In genomic region chr1:12346483-12347155, GRCh38 we compare ENCODE assay signal across 24 cellular contexts.
DNase-seq lines count a peak whose midpoint lies in the region; ATAC-seq and TF ChIP-seq lines count a peak whose summit lies in the region.
"Had no signal": no experiment of that assay in that cellular context is flagged by ENCODE, and none has a peak within 500 bp of the region (broad histone marks: within the 10 kb centered on the region; RNA-seq: fewer than 3 reads in every experiment).

No MANE protein-coding gene starts in this region.

- no peak for TF ChIP-seq CTCF in 22Rv1 (IDR thresholded peaks at IDR 0.05)
- TF ChIP-seq CTCF in mesothelial cell of epicardium (IDR thresholded peaks at IDR 0.05; ENCODE audit: unreplicated experiment) = no peak

- peak overlapping the region; percentile 28; the same call in 1 of the 2 replicates for H3K27ac ChIP-seq in 22Rv1
- peak overlapping the region; percentile 73 for H3K27ac ChIP-seq in CD4-positive, CD25-positive, alpha-beta regulatory T cell (ENCODE audit: insufficient read depth, low read length, poor library complexity, severe bottlenecking)

- H3K36me3 Mint-ChIP-seq in CD4-positive, CD25-positive, alpha-beta regulatory T cell = peaks cover 49% of the 10 kb centered on the region
- peaks cover 64% of the 10 kb centered on the region for H3K36me3 Mint-ChIP-seq in activated T-helper 1 cell treated with anti-CD3 and anti-CD28 coated beads, Interleukin-12 subunit alpha, Interleukin-12 subunit beta, Interleukin-2, Interleukin-4 antibody, amounts not matched to agents 30 ng/mL and 10 ng/mL and 1 ng/mL, durations not matched to agents 14 hours and 24 hours and 36 hours (ENCODE audit: low read depth)
- H3K36me3 Mint-ChIP-seq in mesothelial cell of epicardium = peaks cover 68% of the 10 kb centered on the region

- no peak for DNase-seq in CD4-positive, CD25-positive, alpha-beta regulatory T cell
- no peak for DNase-seq in activated T-helper 1 cell treated with anti-CD3 and anti-CD28 coated beads, Interleukin-12 subunit alpha, Interleukin-12 subunit beta, Interleukin-2, Interleukin-4 antibody, amounts not matched to agents 30 ng/mL and 10 ng/mL and 1 ng/mL, durations not matched to agents 14 hours and 24 hours and 36 hours (ENCODE audit: low spot score)
- DNase-seq in mesothelial cell of epicardium (ENCODE audit: low spot score in 2 of 2, unreplicated experiment in 2 of 2) (no peak), NCI-H2107 (lab: John Stamatoyannopoulos, UW) (no peak), sciatic nerve (ENCODE audit: low spot score) (no peak)
- DNase-seq in activated CD8-positive, alpha-beta memory T cell treated with anti-CD3 and anti-CD28 coated beads, Interleukin-2, amount 50 U/mL, for 48 hours = no peak
- DNase-seq: activated B cell treated with CpG ODN at 0.5 μM for 24 hours; AML-193; aorta; effector CD8-positive, alpha-beta T cell; esophagus squamous epithelium; H7; IMR-90; MM.1S; NCI-H1694 treated with DMSO at 0.1 percent for 48 hours; NCI-H226; occipital lobe; PC-3; sigmoid colon; stimulated activated CD4-positive, alpha-beta T cell treated with anti-CD3 and anti-CD28 coated beads, Interleukin-1b, Interleukin-23, amount 100 ng/mL, for 48 hours; stimulated activated naive CD4-positive, alpha-beta T cell treated with Interleukin-2 at 50 U/mL for 16 hours; trophoblast cell had no signal

- H3K27ac Mint-ChIP-seq in CD4-positive, CD25-positive, alpha-beta regulatory T cell = peak overlapping the region; percentile 89 to 98 (median 95)
- H3K27ac Mint-ChIP-seq in activated T-helper 1 cell treated with anti-CD3 and anti-CD28 coated beads, Interleukin-12 subunit alpha, Interleukin-12 subunit beta, Interleukin-2, Interleukin-4 antibody, amounts not matched to agents 30 ng/mL and 10 ng/mL and 1 ng/mL, durations not matched to agents 14 hours and 24 hours and 36 hours = peak overlapping the region; percentile 41
- peak overlapping the region; percentile 22 for H3K27ac Mint-ChIP-seq in mesothelial cell of epicardium

- no peaks in the 10 kb centered on the region for H3K27me3 Mint-ChIP-seq in CD4-positive, CD25-positive, alpha-beta regulatory T cell
- no peaks in the 10 kb centered on the region for H3K27me3 Mint-ChIP-seq in activated T-helper 1 cell treated with anti-CD3 and anti-CD28 coated beads, Interleukin-12 subunit alpha, Interleukin-12 subunit beta, Interleukin-2, Interleukin-4 antibody, amounts not matched to agents 30 ng/mL and 10 ng/mL and 1 ng/mL, durations not matched to agents 14 hours and 24 hours and 36 hours (ENCODE audit: insufficient read depth)
- H3K27me3 Mint-ChIP-seq in mesothelial cell of epicardium (ENCODE audit: low read depth) = no peaks in the 10 kb centered on the region
- H3K27me3 Mint-ChIP-seq: activated B cell treated with CpG ODN at 0.5 μM for 24 hours had no signal

- peaks cover 27% of the 10 kb centered on the region for H3K4me1 ChIP-seq in CD4-positive, CD25-positive, alpha-beta regulatory T cell (ENCODE audit: control insufficient read depth, insufficient read depth, low read length, poor library complexity, severe bottlenecking)

- H3K4me3 ChIP-seq in CD4-positive, CD25-positive, alpha-beta regulatory T cell (ENCODE audit: low read depth, low read length) = no peak overlapping the region
- H3K4me3 ChIP-seq: esophagus squamous epithelium, sigmoid colon had no signal

- peaks cover 0 to 11% (median 4%) of the 10 kb centered on the region in 7 donors for H3K9me3 Mint-ChIP-seq in CD4-positive, CD25-positive, alpha-beta regulatory T cell
- peaks cover 18% of the 10 kb centered on the region for H3K9me3 Mint-ChIP-seq in activated T-helper 1 cell treated with anti-CD3 and anti-CD28 coated beads, Interleukin-12 subunit alpha, Interleukin-12 subunit beta, Interleukin-2, Interleukin-4 antibody, amounts not matched to agents 30 ng/mL and 10 ng/mL and 1 ng/mL, durations not matched to agents 14 hours and 24 hours and 36 hours
- peaks cover 25% of the 10 kb centered on the region for H3K9me3 Mint-ChIP-seq in mesothelial cell of epicardium

- H3K27me3 ChIP-seq in CD4-positive, CD25-positive, alpha-beta regulatory T cell (ENCODE audit: control insufficient read depth, insufficient read depth, low read length) = no peaks in the 10 kb centered on the region
- H3K27me3 ChIP-seq: esophagus squamous epithelium, sigmoid colon had no signal

- H3K4me1 Mint-ChIP-seq in CD4-positive, CD25-positive, alpha-beta regulatory T cell = peaks cover 37 to 46% (median 42%) of the 10 kb centered on the region in 4 donors
- H3K4me1 Mint-ChIP-seq in activated T-helper 1 cell treated with anti-CD3 and anti-CD28 coated beads, Interleukin-12 subunit alpha, Interleukin-12 subunit beta, Interleukin-2, Interleukin-4 antibody, amounts not matched to agents 30 ng/mL and 10 ng/mL and 1 ng/mL, durations not matched to agents 14 hours and 24 hours and 36 hours (ENCODE audit: low read depth) = peaks cover 46% of the 10 kb centered on the region
- H3K4me1 Mint-ChIP-seq in mesothelial cell of epicardium = peaks cover 37% of the 10 kb centered on the region

- peaks cover 52% of the 10 kb centered on the region for H3K36me3 ChIP-seq in CD4-positive, CD25-positive, alpha-beta regulatory T cell (ENCODE audit: control insufficient read depth, insufficient read depth, low read length)

- peak overlapping the region in 1 of 4 donors; percentile 13 for H3K4me3 Mint-ChIP-seq in CD4-positive, CD25-positive, alpha-beta regulatory T cell
- no peak overlapping the region for H3K4me3 Mint-ChIP-seq in activated T-helper 1 cell treated with anti-CD3 and anti-CD28 coated beads, Interleukin-12 subunit alpha, Interleukin-12 subunit beta, Interleukin-2, Interleukin-4 antibody, amounts not matched to agents 30 ng/mL and 10 ng/mL and 1 ng/mL, durations not matched to agents 14 hours and 24 hours and 36 hours
- no peak overlapping the region for H3K4me3 Mint-ChIP-seq in mesothelial cell of epicardium

- intact Hi-C loops in activated T-helper 1 cell treated with anti-CD3 and anti-CD28 coated beads, Interleukin-12 subunit alpha, Interleukin-12 subunit beta, Interleukin-2, Interleukin-4 antibody, amounts not matched to agents 30 ng/mL and 10 ng/mL and 1 ng/mL, durations not matched to agents 14 hours and 24 hours and 36 hours (cut with micrococcal nuclease) = no loop called here
- intact Hi-C loops in sciatic nerve (cut with DNase I) = no loop called here

- peaks cover 0 to 3% of the 10 kb centered on the region in 2 experiments for H3K9me3 ChIP-seq in CD4-positive, CD25-positive, alpha-beta regulatory T cell (ENCODE audit: control insufficient read depth in 2 of 2, low read length in 2 of 2)
- H3K9me3 ChIP-seq: esophagus squamous epithelium, sigmoid colon had no signal

- no peak for ATAC-seq in CD4-positive, CD25-positive, alpha-beta regulatory T cell (ENCODE audit: low read depth in 2 of 2)
- ATAC-seq in sciatic nerve (no peak), HG02623 (IDR thresholded peaks at IDR 0.05; ENCODE audit: unreplicated experiment) (no peak)
- ATAC-seq: PC-3 had no signal

Comparison
In these comparisons a context has a peak if more than half of its experiments do, and no peak if none do; other contexts are left out.
1. H3K27ac Mint-ChIP-seq: peak in every context shown above with its lines; median percentile 95 in CD4-positive, CD25-positive, alpha-beta regulatory T cell; 41 in activated T-helper 1 cell treated with anti-CD3 and anti-CD28 coated beads, Interleukin-12 subunit alpha, Interleukin-12 subunit beta, Interleukin-2, Interleukin-4 antibody, amounts not matched to agents 30 ng/mL and 10 ng/mL and 1 ng/mL, durations not matched to agents 14 hours and 24 hours and 36 hours; 22 in mesothelial cell of epicardium.